12 cellular contexts compared by ENCODE assay signal in the genomic region with DNA sequence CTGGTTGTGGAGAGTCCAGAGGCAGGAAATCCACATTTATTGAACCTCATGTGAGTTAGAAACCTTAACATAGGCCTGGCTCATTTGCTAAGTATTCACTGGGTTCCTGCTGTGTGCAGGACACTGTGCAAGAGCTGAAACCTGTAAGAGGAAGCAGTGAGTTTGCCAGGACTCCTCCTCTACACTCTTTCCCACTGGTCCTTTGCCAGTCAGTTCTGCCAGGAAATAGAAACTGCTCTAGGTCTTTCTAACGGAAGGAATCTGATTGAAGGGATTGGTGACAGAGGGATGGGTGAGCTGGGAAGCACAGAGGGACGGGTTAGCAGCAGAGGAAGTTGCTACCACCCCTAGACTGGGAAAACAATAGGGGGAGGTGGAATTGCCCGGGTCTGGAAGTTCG.
DNase-seq lines count a peak whose midpoint lies in the region; ATAC-seq and TF ChIP-seq lines count a peak whose summit lies in the region.
"Had no signal": no experiment of that assay in that cellular context is flagged by ENCODE, and none has a peak within 500 bp of the region (broad histone marks: within the 10 kb centered on the region; RNA-seq: fewer than 3 reads in every experiment).

No MANE protein-coding gene starts in this region.

- TF ChIP-seq CTCF in PC-3 (conservative IDR thresholded peaks at IDR 0.05; ENCODE audit: low read depth, low read length) (no peak), epithelial cell of esophagus (IDR thresholded peaks at IDR 0.05; ENCODE audit: insufficient read depth, low read depth, low read length, missing control alignments) (no peak), osteoblast (IDR thresholded peaks at IDR 0.05; ENCODE audit: extremely low read depth, low read depth, low read length) (no peak)

- no peaks in the 10 kb centered on the region for H3K9me2 ChIP-seq in PC-3 (replicated peaks; ENCODE audit: low read length)

- peak; percentile 89 for ATAC-seq in PC-3
- no peak for ATAC-seq in HG03095 (IDR thresholded peaks at IDR 0.05; ENCODE audit: unreplicated experiment)
- ATAC-seq: GM12878 had no signal

- POLR2A ChIA-PET in PC-3 (lab: Charles Lee; ENCODE audit: unreplicated experiment), result no interaction called here

- H3K4me2 ChIP-seq in PC-3 (ENCODE audit: low read length) (peak overlapping the region; percentile 83), osteoblast (ENCODE audit: insufficient read depth, low read length) (peak overlapping the region; percentile 89)

- intact Hi-C loops in PC-3 (cut with micrococcal nuclease), result loop anchor here (1.0 kb wide), 1 partner anchor 11 kb away; no protein-coding TSS in a partner anchor

- H3K4me1 ChIP-seq in PC-3 (ENCODE audit: insufficient read depth, low read length), result peaks cover 26% of the 10 kb centered on the region
- H3K4me1 ChIP-seq in osteoblast (ENCODE audit: insufficient read depth, low read length), result peaks cover 32% of the 10 kb centered on the region

- no peaks in the 10 kb centered on the region for H3K27me3 ChIP-seq in PC-3 (ENCODE audit: low read length)
- no peaks in the 10 kb centered on the region for H3K27me3 ChIP-seq in osteoblast (ENCODE audit: insufficient read depth, low read length)
- H3K27me3 ChIP-seq: tibial artery had no signal

- BruUV-seq in PC-3 (replicated peaks; lab: Mats Ljungman, UMichigan), result no TSS peak

- DNase-seq in GM03348 (ENCODE audit: low spot score), result peak; percentile 47
- DNase-seq in PC-3, result peak; percentile 71
- peak; percentile 46 for DNase-seq in epithelial cell of esophagus (ENCODE audit: low read depth)
- peak; percentile 63 for DNase-seq in osteoblast (ENCODE audit: insufficient read length, low spot score, missing footprints)
- no peak for DNase-seq in activated T-cell treated with anti-CD3 and anti-CD28 coated beads, Interleukin-2, amount 50 U/mL, for 48 hours
- DNase-seq in activated T-cell treated with anti-CD3 and anti-CD28 coated beads, Interleukin-2, amount 50 U/mL, for 1 hour, result no peak
- DNase-seq in iPS-NIHi11 (ENCODE audit: low spot score), result no peak
- DNase-seq: glutamatergic neuron, NCI-H146, tibial artery had no signal

- H3K9me3 ChIP-seq in PC-3 (ENCODE audit: low read length) (no peaks in the 10 kb centered on the region), osteoblast (ENCODE audit: low read depth, low read length) (no peaks in the 10 kb centered on the region)
- H3K9me3 ChIP-seq: tibial artery had no signal

- peak overlapping the region; percentile 96 for H3K27ac ChIP-seq in PC-3 (ENCODE audit: low read length)
- peak overlapping the region; percentile 86 for H3K27ac ChIP-seq in osteoblast (ENCODE audit: low read depth, low read length)
- H3K27ac ChIP-seq: tibial artery had no signal

- CTCF ChIA-PET in PC-3 (lab: Charles Lee), result interaction anchor here (0.6 kb wide), 2 partner anchors 87 to 207 kb away, joined by 3 read pairs; no protein-coding TSS in a partner anchor

- H3K9ac ChIP-seq in PC-3 (ENCODE audit: low read length), result peak overlapping the region; percentile 65

- H4K20me1 ChIP-seq in PC-3 (ENCODE audit: low read length), result no peaks in the 10 kb centered on the region
- H4K20me1 ChIP-seq in osteoblast (ENCODE audit: insufficient read depth, low read length), result no peaks in the 10 kb centered on the region

- no peaks in the 10 kb centered on the region for H3K79me2 ChIP-seq in PC-3 (ENCODE audit: low read length)
- H3K79me2 ChIP-seq in osteoblast (ENCODE audit: insufficient read depth, low read length), result no peaks in the 10 kb centered on the region

- peak overlapping the region; percentile 53 for H3K4me3 ChIP-seq in PC-3 (ENCODE audit: low read length)
- no peak overlapping the region for H3K4me3 ChIP-seq in epithelial cell of esophagus (ENCODE audit: low read length)
- peak overlapping the region; percentile 58 for H3K4me3 ChIP-seq in osteoblast (ENCODE audit: insufficient read depth, low read length)
- H3K4me3 ChIP-seq: GM12878, tibial artery had no signal

- H3K36me3 ChIP-seq in PC-3 (ENCODE audit: low read depth, low read length) (no peaks in the 10 kb centered on the region), osteoblast (ENCODE audit: insufficient read depth, low read length) (no peaks in the 10 kb centered on the region)
- H3K36me3 ChIP-seq: tibial artery had no signal

- H2AFZ ChIP-seq in PC-3 (ENCODE audit: low read length), result peak overlapping the region; percentile 49
- H2AFZ ChIP-seq in osteoblast (ENCODE audit: low read length), result peak overlapping the region; percentile 80

- peaks cover 7% of the 10 kb centered on the region for H3F3A ChIP-seq in PC-3 (ENCODE audit: low read length, unreplicated experiment)

Comparison
In these comparisons a context has a peak if more than half of its experiments do, and no peak if none do; other contexts are left out.
1. DNase-seq: peak in GM03348 (single experiment), PC-3 (single experiment), epithelial cell of esophagus (single experiment) and osteoblast (single experiment); none in activated T-cell treated with anti-CD3 and anti-CD28 coated beads, Interleukin-2, amount 50 U/mL, for 48 hours (0 of 2), activated T-cell treated with anti-CD3 and anti-CD28 coated beads, Interleukin-2, amount 50 U/mL, for 1 hour (single experiment) and iPS-NIHi11 (single experiment).